Comparison of ENCODE assay signal across 8 cellular contexts in genomic region chr16:15144781-15145417, GRCh38. TPM values are rescaled to one million over a fixed set of nuclear protein-coding genes. Genes with fewer than 3 reads are reported as not detected.
DNase-seq lines count a peak whose midpoint lies in the region; ATAC-seq and TF ChIP-seq lines count a peak whose summit lies in the region.
"Not testable (repeated sequence)": the region's sequence is repeated elsewhere in the genome, so short reads cannot be mapped to it uniquely, and the experiment has no call there.

No MANE protein-coding gene starts in this region.

- TF ChIP-seq POLR2A in Peyer's patch (IDR thresholded peaks at IDR 0.05); esophagus muscularis mucosa (IDR thresholded peaks at IDR 0.05; ENCODE audit: low read depth): not testable (repeated sequence)

- H3K9me3 ChIP-seq in BLaER1 treated with 17β-estradiol and CSF1 and Interleukin-3, amounts not matched to agents 10 nM and 100 nM (replicated peaks in 1 of 11); Peyer's patch; esophagus muscularis mucosa; hepatocyte (ENCODE audit: low read depth); thoracic aorta: not testable (repeated sequence)

- TF ChIP-seq CTCF in Peyer's patch (IDR thresholded peaks at IDR 0.05); brain (conservative IDR thresholded peaks at IDR 0.05); hepatocyte (IDR thresholded peaks at IDR 0.05; ENCODE audit: poor library complexity): not testable (repeated sequence)
- TF ChIP-seq CTCF in esophagus muscularis mucosa (IDR thresholded peaks at IDR 0.05) (peak in 1 of 3 experiments; percentile 13), thoracic aorta (IDR thresholded peaks at IDR 0.05) (peak; percentile 20)

- peaks cover 19 to 55% (median 40%) of the 10 kb centered on the region in 10 experiments for H3K4me1 ChIP-seq in BLaER1 treated with 17β-estradiol and CSF1 and Interleukin-3, amounts not matched to agents 10 nM and 100 nM
- H3K4me1 ChIP-seq in Peyer's patch (peaks cover 0 to 38% (median 0%) of the 10 kb centered on the region in 4 donors), esophagus muscularis mucosa (peaks cover 66 to 98% (median 96%) of the 10 kb centered on the region in 4 donors), hepatocyte (ENCODE audit: insufficient read depth) (peaks cover 17% of the 10 kb centered on the region), thoracic aorta (ENCODE audit: control insufficient read depth in 1 of 2, low read depth in 2 of 2) (peaks cover 36 to 74% of the 10 kb centered on the region in 2 donors)

- peaks cover 40% of the 10 kb centered on the region for H3K4me1 Mint-ChIP-seq in brain

- H3K36me3 Mint-ChIP-seq in brain = not testable (repeated sequence)

- H3K36me3 ChIP-seq in BLaER1 treated with 17β-estradiol and CSF1 and Interleukin-3, amounts not matched to agents 10 nM and 100 nM; Peyer's patch; esophagus muscularis mucosa; hepatocyte (replicated peaks; ENCODE audit: insufficient read depth, low read depth); thoracic aorta: not testable (repeated sequence)

- peaks cover 42% of the 10 kb centered on the region for H3K79me2 ChIP-seq in hepatocyte

- peak overlapping the region; percentile 44 to 78 (median 64) for H3K4me2 ChIP-seq in BLaER1 treated with 17β-estradiol and CSF1 and Interleukin-3, amounts not matched to agents 10 nM and 100 nM
- peak overlapping the region; percentile 67 for H3K4me2 ChIP-seq in hepatocyte

- H3K9ac ChIP-seq in BLaER1 treated with 17β-estradiol and CSF1 and Interleukin-3, amounts not matched to agents 10 nM and 100 nM = peak overlapping the region in 9 of 11 experiments; percentile 35 to 64 (median 56); a peak in 11 of 22 replicates

- not testable (repeated sequence) for H3K27me3 ChIP-seq in BLaER1 treated with 17β-estradiol and CSF1 and Interleukin-3, amounts not matched to agents 10 nM and 100 nM; Peyer's patch; esophagus muscularis mucosa; hepatocyte; thoracic aorta (replicated peaks; ENCODE audit: insufficient read depth)

- WGBS in esophagus muscularis mucosa = 60% methylated on average over 1 of the region's 20 CpGs
- 87% methylated on average over 18 of the region's 20 CpGs for WGBS in hepatocyte (ENCODE audit: low lambda C conversion rate, missing lambda C conversion rate)

- H3K4me3 ChIP-seq in BLaER1 treated with 17β-estradiol and CSF1 and Interleukin-3, amounts not matched to agents 10 nM and 100 nM; hepatocyte: not testable (repeated sequence)
- H3K4me3 ChIP-seq in Peyer's patch (peak overlapping the region in 1 of 4 donors; percentile 34), esophagus muscularis mucosa (peak overlapping the region; percentile 42 to 52 (median 44)), thoracic aorta (peak overlapping the region; percentile 68)

- H4K20me1 ChIP-seq in BLaER1 treated with 17β-estradiol and CSF1 and Interleukin-3, amounts not matched to agents 10 nM and 100 nM = peaks cover 43 to 99% (median 82%) of the 10 kb centered on the region in 11 experiments; a peak in 20 of 22 replicates
- peaks cover 41% of the 10 kb centered on the region for H4K20me1 ChIP-seq in hepatocyte (ENCODE audit: insufficient read depth, poor library complexity, severe bottlenecking)

- H3K9me3 Mint-ChIP-seq in brain = not testable (repeated sequence)

- peak in 1 of 3 donors; percentile 33 for DNase-seq in Peyer's patch
- not testable (repeated sequence) for DNase-seq in esophagus muscularis mucosa (ENCODE audit: extremely low spot score); hepatocyte (ENCODE audit: low spot score); sciatic nerve (ENCODE audit: low spot score); thoracic aorta (ENCODE audit: low spot score)
- DNase-seq in middle frontal gyrus (ENCODE audit: extremely low spot score, low spot score) = peak; percentile 5

- ATAC-seq in sciatic nerve (peak; percentile 9), thoracic aorta (ENCODE audit: insufficient number of reproducible peaks, low FRiP score, low read depth) (peak; percentile 6)

- not testable (repeated sequence) for H3K9me2 ChIP-seq in hepatocyte (replicated peaks; ENCODE audit: insufficient read depth)

- H3K27ac ChIP-seq in BLaER1 treated with 17β-estradiol and CSF1 and Interleukin-3, amounts not matched to agents 10 nM and 100 nM = peak overlapping the region in 8 of 11 experiments; percentile 19 to 60 (median 36); a peak in 10 of 22 replicates
- H3K27ac ChIP-seq in Peyer's patch (peak overlapping the region in 3 of 4 donors; percentile 42 to 87 (median 62)), esophagus muscularis mucosa (replicated peaks in 1 of 4) (peak overlapping the region; percentile 86 to 96 (median 92)), hepatocyte (peak overlapping the region; percentile 42), thoracic aorta (peak overlapping the region; percentile 98 to 99)

- peak overlapping the region; percentile 68 to 93 (median 88) for H3K27ac Mint-ChIP-seq in brain

- TF ChIP-seq EP300 in esophagus muscularis mucosa (IDR thresholded peaks at IDR 0.05) = not testable (repeated sequence)

- H3K27me3 Mint-ChIP-seq in brain = not testable (repeated sequence)

- not testable (repeated sequence) for H2AFZ ChIP-seq in hepatocyte

- intact Hi-C loops in esophagus muscularis mucosa (cut with DNase I); sciatic nerve (cut with DNase I): not testable (repeated sequence)

- peak overlapping the region; percentile 37 to 72 (median 62) for H3K4me3 Mint-ChIP-seq in brain

RNA-seq across cellular contexts. Expression of gene RRN3, which starts 50.8 kb away (rescaled TPM):
- total RNA-seq in Peyer's patch (10 to 100 TPM; 10.9 to 46.2 (median 18.7) TPM), esophagus muscularis mucosa (10 to 100 TPM; 19.5 to 34.1 (median 24.8) TPM), hepatocyte (36.7 and 40.9 TPM in 2 replicates), sciatic nerve (28.8 TPM), thoracic aorta (10 to 100 TPM; 25.0 to 30.2 TPM)
- polyA plus RNA-seq in brain (ENCODE audit: insufficient read depth, low read depth, low replicate concordance) (27.6 TPM), hepatocyte (16.5 and 19.1 TPM in 2 replicates)

Comparison
In these comparisons a context has a peak if more than half of its experiments do, and no peak if none do; other contexts are left out.
1. H3K27ac ChIP-seq: peak in every context shown above with its lines; median percentile 98 in thoracic aorta; 92 in esophagus muscularis mucosa; 62 in Peyer's patch; 42 in hepatocyte; 36 in BLaER1 treated with 17β-estradiol and CSF1 and Interleukin-3, amounts not matched to agents 10 nM and 100 nM.